ENCODE assay signal across 18 cellular contexts in genomic region chr13:81610613-81611012, GRCh38.
DNase-seq lines count a peak whose midpoint lies in the region; ATAC-seq and TF ChIP-seq lines count a peak whose summit lies in the region.
"Had no signal": no experiment of that assay in that cellular context is flagged by ENCODE, and none has a peak within 500 bp of the region (broad histone marks: within the 10 kb centered on the region; RNA-seq: fewer than 3 reads in every experiment).

No MANE protein-coding gene starts in this region.

- peak; percentile 5 to 20 for DNase-seq in Kasumi-1 (lab: John Stamatoyannopoulos, UW)
- peak; percentile 48 for DNase-seq in adipocyte (ENCODE audit: low read depth)
- peak; percentile 2 for DNase-seq in left kidney (ENCODE audit: low read depth, low spot score)
- no peak for DNase-seq in SIG-M5 (lab: John Stamatoyannopoulos, UW)
- no peak for DNase-seq in SKM-1 treated with dmso at 0.1 percent for 144 hours (lab: John Stamatoyannopoulos, UW; ENCODE audit: unreplicated experiment)
- DNase-seq in RWPE1 (ENCODE audit: low spot score), result no peak
- DNase-seq: C1 segment of cervical spinal cord; GDM1; HCEC 1CT; NCI-H1092; NCI-H146; NCI-H2107; NCI-H345; NK-92 treated with Interleukin-12 subunit alpha and Interleukin-12 subunit beta, amount 100 ng/mL, for 24 hours had no signal

- no peaks in the 10 kb centered on the region for H3K9me3 ChIP-seq in adipocyte (ENCODE audit: control insufficient read depth, low read length)

- no peaks in the 10 kb centered on the region for H3K27me3 ChIP-seq in adipocyte (replicated peaks; ENCODE audit: control insufficient read depth, insufficient read depth, low read length)

- H3K9ac ChIP-seq in adipocyte (ENCODE audit: low read length), result no peak overlapping the region

- no peaks in the 10 kb centered on the region for H3K36me3 ChIP-seq in adipocyte (ENCODE audit: control insufficient read depth, insufficient read depth, low read length, severe bottlenecking)

- no peak overlapping the region for H3K4me3 ChIP-seq in adipocyte (ENCODE audit: low read length)
- H3K4me3 ChIP-seq: GM12878, K562 had no signal

- no peak for ATAC-seq in HG03439 (IDR thresholded peaks at IDR 0.05; ENCODE audit: unreplicated experiment)
- ATAC-seq: GM12878, K562 had no signal

- POLR2A ChIA-PET in RWPE1 (lab: Yijun Ruan, JAX; ENCODE audit: low non-redundant PET), result no interaction called here

- H3K4me1 ChIP-seq in adipocyte (ENCODE audit: control insufficient read depth, insufficient read depth, low read length), result no peaks in the 10 kb centered on the region

- CTCF ChIA-PET in RWPE1 (lab: Yijun Ruan, JAX), result no interaction called here

- peak; percentile 22 for TF ChIP-seq CTCF in 22Rv1 (IDR thresholded peaks at IDR 0.05)
- no peak for TF ChIP-seq CTCF in RWPE1 (conservative IDR thresholded peaks at IDR 0.05; ENCODE audit: low read depth)

- H3K27ac ChIP-seq in 22Rv1 (no peak overlapping the region), RWPE1 (no peak overlapping the region)

Comparison
In these comparisons a context has a peak if more than half of its experiments do, and no peak if none do; other contexts are left out.
1. DNase-seq: peak in Kasumi-1 (2 of 2), adipocyte (single experiment) and left kidney (single experiment); none in SIG-M5 (single experiment), SKM-1 treated with dmso at 0.1 percent for 144 hours (single experiment) and RWPE1 (single experiment).